10 cellular contexts compared by ENCODE assay signal in genomic region chr1:1421147-1421906, GRCh38. TPM values are rescaled to one million over a fixed set of nuclear protein-coding genes. Genes with fewer than 3 reads are reported as not detected.
DNase-seq lines count a peak whose midpoint lies in the region; ATAC-seq, FAIRE-seq and TF ChIP-seq lines count a peak whose summit lies in the region.
"Had no signal": no experiment of that assay in that cellular context is flagged by ENCODE, and none has a peak within 500 bp of the region (broad histone marks: within the 10 kb centered on the region; RNA-seq: fewer than 3 reads in every experiment).

Gene ANKRD65 (minus strand): TSS chr1:1421276. CDS start chr1:1421005, 271 bp downstream.

- intact Hi-C loops in lower lobe of right lung (cut with DNase I) (no loop called here), transverse colon (cut with DNase I; ENCODE audit: low total_unique reads) (no loop called here)

- TF ChIP-seq CTCF in lower lobe of right lung (IDR thresholded peaks at IDR 0.05) (no peak), transverse colon (IDR thresholded peaks at IDR 0.05) (no peak)

- H3K4me1 ChIP-seq in lower lobe of right lung, result peaks cover 14% of the 10 kb centered on the region
- H3K4me1 ChIP-seq in transverse colon, result peaks cover 0 to 15% (median 7%) of the 10 kb centered on the region in 4 donors

- H3K9me3 ChIP-seq in lower lobe of right lung (no peaks in the 10 kb centered on the region), transverse colon (no peaks in the 10 kb centered on the region)

- peak; percentile 24 for DNase-seq in NCI-H748 (lab: John Stamatoyannopoulos, UW; ENCODE audit: unreplicated experiment)
- no peak for DNase-seq in NCI-H748 treated with DMSO at 0.1 percent for 48 hours (lab: John Stamatoyannopoulos, UW)
- DNase-seq in lower lobe of right lung, result peak; percentile 80
- DNase-seq in transverse colon, result no peak
- no peak for DNase-seq in MV-4-11 (lab: John Stamatoyannopoulos, UW)
- DNase-seq in GM12892 (ENCODE audit: insufficient read length), result no peak

- in situ Hi-C loops in transverse colon (cut with MboI; ENCODE audit: low pct_ligation_motif_present in 1 of 4, low pct_unique_long_range_greater_than_20kb in 1 of 4, low sequenced_read_pairs in 3 of 4), result no loop called here

- WGBS in adipose tissue, 3 donors, result 53 to 88% (median 85%) methylated on average over 18 of the region's 18 CpGs
- WGBS in transverse colon (ENCODE audit: low coverage in 1 of 2), 2 donors, result 77% methylated on average over 18 of the region's 18 CpGs; no CpG with 5 or more reads in 1 of the 2 donors

- ATAC-seq in lower lobe of right lung (peak; percentile 84 to 88), HG03565 (IDR thresholded peaks at IDR 0.05; ENCODE audit: unreplicated experiment) (no peak)

- FAIRE-seq in GM12892 (lab: Jason Lieb, UNC), result no peak
- FAIRE-seq: A204.1 had no signal

- H3K4me3 ChIP-seq in lower lobe of right lung (peak within 1 kb of the TSS; percentile 48), transverse colon (peak within 1 kb of the TSS in 3 of 4 donors; percentile 14 to 36 (median 35))

- no peak for TF ChIP-seq EP300 in transverse colon (IDR thresholded peaks at IDR 0.05; ENCODE audit: low read depth)

- H3K36me3 ChIP-seq in lower lobe of right lung, result no peaks in the 10 kb centered on the region
- no peaks in the 10 kb centered on the region for H3K36me3 ChIP-seq in transverse colon

- no peak within 1 kb of the TSS for H3K27ac ChIP-seq in adipose tissue (ENCODE audit: low read depth, low read length)
- H3K27ac ChIP-seq in lower lobe of right lung, result peak within 1 kb of the TSS; percentile 81
- peak within 1 kb of the TSS; percentile 4 to 44 (median 33) for H3K27ac ChIP-seq in transverse colon

- TF ChIP-seq POLR2A in transverse colon (IDR thresholded peaks at IDR 0.05) (no peak), GM12892 (IDR thresholded peaks at IDR 0.05; ENCODE audit: low read depth, low read length) (no peak)

- H3K27me3 ChIP-seq in lower lobe of right lung (ENCODE audit: low read depth) (peaks cover 4% of the 10 kb centered on the region), transverse colon (peaks cover 23% of the 10 kb centered on the region)

RNA-seq across cellular contexts. Expression of gene ANKRD65, which starts in this region (rescaled TPM):
- polyA plus RNA-seq in adipose tissue, result 10 to 100 TPM in 2 of 3 donors, 1 to 10 TPM in 1; 9.9 to 25.5 (median 10.6) TPM
- 22.3 TPM for total RNA-seq in lower lobe of right lung
- total RNA-seq in transverse colon, result 1 to 10 TPM in 3 of 4 donors, under 1 TPM in 1; 0.80 to 4.5 (median 1.9) TPM
- 0.47 TPM for polyA plus RNA-seq in GM12892 (2012; ENCODE audit: missing spikeins)
- total RNA-seq: activated CD8-positive, alpha-beta memory T cell treated with anti-CD3 and anti-CD28 coated beads for 36 hours had no signal

Comparison
In these comparisons a context has a peak if more than half of its experiments do, and no peak if none do; other contexts are left out.
1. DNase-seq: peak in NCI-H748 (single experiment) and lower lobe of right lung (single experiment); none in NCI-H748 treated with DMSO at 0.1 percent for 48 hours (single experiment), transverse colon (single experiment), MV-4-11 (single experiment) and GM12892 (single experiment).